In genomic region chr11:46617451-46618314, GRCh38 we compare ENCODE assay signal across 1 cellular context.
TF ChIP-seq lines count a peak whose summit lies in the region.

Gene ATG13, plus strand, starts transcription at chr11:46617553. Its CDS starts 26,739 bp downstream, at chr11:46644292.

TF ChIP-seq in HepG2, 621 proteins besides CTCF, POLR2A, EP300 and RAD21 (continued from another document and continues in another):
- TF ChIP-seq, protein P1, sequence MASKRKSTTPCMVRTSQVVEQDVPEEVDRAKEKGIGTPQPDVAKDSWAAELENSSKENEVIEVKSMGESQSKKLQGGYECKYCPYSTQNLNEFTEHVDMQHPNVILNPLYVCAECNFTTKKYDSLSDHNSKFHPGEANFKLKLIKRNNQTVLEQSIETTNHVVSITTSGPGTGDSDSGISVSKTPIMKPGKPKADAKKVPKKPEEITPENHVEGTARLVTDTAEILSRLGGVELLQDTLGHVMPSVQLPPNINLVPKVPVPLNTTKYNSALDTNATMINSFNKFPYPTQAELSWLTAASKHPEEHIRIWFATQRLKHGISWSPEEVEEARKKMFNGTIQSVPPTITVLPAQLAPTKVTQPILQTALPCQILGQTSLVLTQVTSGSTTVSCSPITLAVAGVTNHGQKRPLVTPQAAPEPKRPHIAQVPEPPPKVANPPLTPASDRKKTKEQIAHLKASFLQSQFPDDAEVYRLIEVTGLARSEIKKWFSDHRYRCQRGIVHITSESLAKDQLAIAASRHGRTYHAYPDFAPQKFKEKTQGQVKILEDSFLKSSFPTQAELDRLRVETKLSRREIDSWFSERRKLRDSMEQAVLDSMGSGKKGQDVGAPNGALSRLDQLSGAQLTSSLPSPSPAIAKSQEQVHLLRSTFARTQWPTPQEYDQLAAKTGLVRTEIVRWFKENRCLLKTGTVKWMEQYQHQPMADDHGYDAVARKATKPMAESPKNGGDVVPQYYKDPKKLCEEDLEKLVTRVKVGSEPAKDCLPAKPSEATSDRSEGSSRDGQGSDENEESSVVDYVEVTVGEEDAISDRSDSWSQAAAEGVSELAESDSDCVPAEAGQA (IDR thresholded peaks at IDR 0.05; ENCODE audit: low read depth), result 0 out of 2 replicates have a peak, but pooled peaks have one; percentile 4
- TF ChIP-seq, protein P1 (CRISPR knock-in tag; IDR thresholded peaks at IDR 0.05; ENCODE audit: borderline replicate concordance), result no peak
- TF ChIP-seq DRAP1 (CRISPR knock-in tag; IDR thresholded peaks at IDR 0.05) (no peak), RFXANK (CRISPR knock-in tag; IDR thresholded peaks at IDR 0.05) (no peak), SMAD3 (CRISPR knock-in tag; IDR thresholded peaks at IDR 0.05) (peak; percentile 48), ZNF343 (CRISPR knock-in tag; IDR thresholded peaks at IDR 0.05) (no peak), PAX8 (CRISPR knock-in tag; IDR thresholded peaks at IDR 0.05; ENCODE audit: borderline replicate concordance) (no peak), ZSCAN12 (CRISPR knock-in tag; IDR thresholded peaks at IDR 0.05) (no peak), NCOR1 (IDR thresholded peaks at IDR 0.05; ENCODE audit: borderline replicate concordance, low read length) (no peak), ZNF616 (CRISPR knock-in tag; IDR thresholded peaks at IDR 0.05; ENCODE audit: low read depth) (0 out of 2 replicates have a peak, but pooled peaks have one; percentile 38), ZNF572 (CRISPR knock-in tag; IDR thresholded peaks at IDR 0.05) (no peak), ZBTB34 (CRISPR knock-in tag; IDR thresholded peaks at IDR 0.05) (no peak), ZNF674 (CRISPR knock-in tag; IDR thresholded peaks at IDR 0.05; ENCODE audit: low read depth) (no peak), ZC3H13 (CRISPR knock-in tag; IDR thresholded peaks at IDR 0.05) (peak; percentile 39; the same call in 1 of the 2 replicates), ZNF605 (CRISPR knock-in tag; IDR thresholded peaks at IDR 0.05) (peak; percentile 51; the same call in 1 of the 2 replicates), CREM (IDR thresholded peaks at IDR 0.05) (no peak; the same call in none of the 2 replicates), CREM (CRISPR knock-in tag; IDR thresholded peaks at IDR 0.05) (no peak), ZNF607 (CRISPR knock-in tag; IDR thresholded peaks at IDR 0.05; ENCODE audit: borderline replicate concordance) (no peak), THAP9 (CRISPR knock-in tag; IDR thresholded peaks at IDR 0.05; ENCODE audit: borderline replicate concordance) (peak; percentile 77; the same call in 1 of the 2 replicates), MED8 (CRISPR knock-in tag; IDR thresholded peaks at IDR 0.05; ENCODE audit: insufficient replicate concordance) (no peak), GTF2F1 (IDR thresholded peaks at IDR 0.05; ENCODE audit: low read length) (no peak), MEF2D (CRISPR knock-in tag; IDR thresholded peaks at IDR 0.05) (no peak; the same call in 1 of the 2 replicates), SALL2 (CRISPR knock-in tag; IDR thresholded peaks at IDR 0.05) (no peak), ZNF703 (CRISPR knock-in tag; IDR thresholded peaks at IDR 0.05; ENCODE audit: borderline replicate concordance) (no peak), XRCC5 (optimal IDR thresholded peaks at IDR 0.05; ENCODE audit: low read length) (peak; percentile 52), CREB1 (IDR thresholded peaks at IDR 0.05) (no peak), CREB1 (CRISPR knock-in tag; IDR thresholded peaks at IDR 0.05) (peak; percentile 60; the same call in 1 of the 2 replicates), PAWR (CRISPR knock-in tag; IDR thresholded peaks at IDR 0.05; ENCODE audit: borderline replicate concordance) (no peak)
- TF ChIP-seq, protein P2, sequence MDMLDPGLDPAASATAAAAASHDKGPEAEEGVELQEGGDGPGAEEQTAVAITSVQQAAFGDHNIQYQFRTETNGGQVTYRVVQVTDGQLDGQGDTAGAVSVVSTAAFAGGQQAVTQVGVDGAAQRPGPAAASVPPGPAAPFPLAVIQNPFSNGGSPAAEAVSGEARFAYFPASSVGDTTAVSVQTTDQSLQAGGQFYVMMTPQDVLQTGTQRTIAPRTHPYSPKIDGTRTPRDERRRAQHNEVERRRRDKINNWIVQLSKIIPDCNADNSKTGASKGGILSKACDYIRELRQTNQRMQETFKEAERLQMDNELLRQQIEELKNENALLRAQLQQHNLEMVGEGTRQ (IDR thresholded peaks at IDR 0.05; ENCODE audit: low read depth, low read length), result no peak
- TF ChIP-seq, protein P2 (CRISPR knock-in tag; IDR thresholded peaks at IDR 0.05; ENCODE audit: borderline replicate concordance), result no peak
- TF ChIP-seq, protein P3, sequence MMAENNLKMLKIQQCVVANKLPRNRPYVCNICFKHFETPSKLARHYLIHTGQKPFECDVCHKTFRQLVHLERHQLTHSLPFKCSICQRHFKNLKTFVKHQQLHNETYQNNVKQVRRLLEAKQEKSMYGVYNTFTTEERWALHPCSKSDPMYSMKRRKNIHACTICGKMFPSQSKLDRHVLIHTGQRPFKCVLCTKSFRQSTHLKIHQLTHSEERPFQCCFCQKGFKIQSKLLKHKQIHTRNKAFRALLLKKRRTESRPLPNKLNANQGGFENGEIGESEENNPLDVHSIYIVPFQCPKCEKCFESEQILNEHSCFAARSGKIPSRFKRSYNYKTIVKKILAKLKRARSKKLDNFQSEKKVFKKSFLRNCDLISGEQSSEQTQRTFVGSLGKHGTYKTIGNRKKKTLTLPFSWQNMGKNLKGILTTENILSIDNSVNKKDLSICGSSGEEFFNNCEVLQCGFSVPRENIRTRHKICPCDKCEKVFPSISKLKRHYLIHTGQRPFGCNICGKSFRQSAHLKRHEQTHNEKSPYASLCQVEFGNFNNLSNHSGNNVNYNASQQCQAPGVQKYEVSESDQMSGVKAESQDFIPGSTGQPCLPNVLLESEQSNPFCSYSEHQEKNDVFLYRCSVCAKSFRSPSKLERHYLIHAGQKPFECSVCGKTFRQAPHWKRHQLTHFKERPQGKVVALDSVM (CRISPR knock-in tag; IDR thresholded peaks at IDR 0.05), result 0 out of 2 replicates have a peak, but pooled peaks have one; percentile 29
- TF ChIP-seq, protein P4, sequence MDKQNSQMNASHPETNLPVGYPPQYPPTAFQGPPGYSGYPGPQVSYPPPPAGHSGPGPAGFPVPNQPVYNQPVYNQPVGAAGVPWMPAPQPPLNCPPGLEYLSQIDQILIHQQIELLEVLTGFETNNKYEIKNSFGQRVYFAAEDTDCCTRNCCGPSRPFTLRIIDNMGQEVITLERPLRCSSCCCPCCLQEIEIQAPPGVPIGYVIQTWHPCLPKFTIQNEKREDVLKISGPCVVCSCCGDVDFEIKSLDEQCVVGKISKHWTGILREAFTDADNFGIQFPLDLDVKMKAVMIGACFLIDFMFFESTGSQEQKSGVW (CRISPR knock-in tag; IDR thresholded peaks at IDR 0.05; ENCODE audit: borderline replicate concordance), result peak; percentile 88; the same call in 1 of the 2 replicates
- TF ChIP-seq, protein P5, sequence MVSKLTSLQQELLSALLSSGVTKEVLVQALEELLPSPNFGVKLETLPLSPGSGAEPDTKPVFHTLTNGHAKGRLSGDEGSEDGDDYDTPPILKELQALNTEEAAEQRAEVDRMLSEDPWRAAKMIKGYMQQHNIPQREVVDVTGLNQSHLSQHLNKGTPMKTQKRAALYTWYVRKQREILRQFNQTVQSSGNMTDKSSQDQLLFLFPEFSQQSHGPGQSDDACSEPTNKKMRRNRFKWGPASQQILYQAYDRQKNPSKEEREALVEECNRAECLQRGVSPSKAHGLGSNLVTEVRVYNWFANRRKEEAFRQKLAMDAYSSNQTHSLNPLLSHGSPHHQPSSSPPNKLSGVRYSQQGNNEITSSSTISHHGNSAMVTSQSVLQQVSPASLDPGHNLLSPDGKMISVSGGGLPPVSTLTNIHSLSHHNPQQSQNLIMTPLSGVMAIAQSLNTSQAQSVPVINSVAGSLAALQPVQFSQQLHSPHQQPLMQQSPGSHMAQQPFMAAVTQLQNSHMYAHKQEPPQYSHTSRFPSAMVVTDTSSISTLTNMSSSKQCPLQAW (CRISPR knock-in tag; IDR thresholded peaks at IDR 0.05), result peak; percentile 11; the same call in 1 of the 2 replicates
